ENCODE assay signal across 21 cellular contexts in genomic region chr9:23005061-23005690, GRCh38.
A peak's percentile ranks its signal among the peaks of the same experiment; 100 is the strongest.
DNase-seq lines count a peak whose midpoint lies in the region; TF ChIP-seq lines count a peak whose summit lies in the region.
"Had no signal": no experiment of that assay in that cellular context is flagged by ENCODE, and none has a peak within 500 bp of the region (broad histone marks: within the 10 kb centered on the region; RNA-seq: fewer than 3 reads in every experiment).

No MANE protein-coding gene starts in this region.

- TF ChIP-seq CTCF in neural progenitor cell (IDR thresholded peaks at IDR 0.05) (no peak), MM.1S (IDR thresholded peaks at IDR 0.05; ENCODE audit: low read length) (no peak)

- 0 out of 2 replicates have a peak, but pooled peaks cover 3% of the 10 kb centered on the region for H3K4me1 ChIP-seq in GM23248 (ENCODE audit: insufficient read depth)
- H3K4me1 ChIP-seq in neural progenitor cell, result peaks cover 4% of the 10 kb centered on the region
- H3K4me1 ChIP-seq in MM.1S (ENCODE audit: low read length), result no peaks in the 10 kb centered on the region
- H3K4me1 ChIP-seq: ascending aorta, BLaER1, spleen, transverse colon had no signal

- H3K36me3 ChIP-seq in GM23248 (ENCODE audit: low read depth) (no peaks in the 10 kb centered on the region), neural progenitor cell (no peaks in the 10 kb centered on the region), MM.1S (replicated peaks; ENCODE audit: insufficient read depth, low read length) (no peaks in the 10 kb centered on the region)
- H3K36me3 ChIP-seq: ascending aorta, BLaER1, spleen, transverse colon had no signal

- no peaks in the 10 kb centered on the region for H3K27me3 Mint-ChIP-seq in neural progenitor cell (ENCODE audit: insufficient read depth, low read depth)
- H3K27me3 Mint-ChIP-seq: naive thymus-derived CD4-positive, alpha-beta T cell; stimulated activated naive B cell treated with anti-CD40 and anti-IgM and Interleukin-4, amounts not matched to agents 10 μg/mL and 1 μg/mL and 100 μg/mL, for 72 hours had no signal

- in situ Hi-C loops in GM23248 (cut with MboI), result no loop called here

- H3F3A ChIP-seq in GM23248 (ENCODE audit: insufficient read depth) (no peaks in the 10 kb centered on the region), neural progenitor cell (ENCODE audit: low read depth) (no peaks in the 10 kb centered on the region), MM.1S (ENCODE audit: insufficient read depth, low read length) (no peaks in the 10 kb centered on the region)

- H4K20me1 ChIP-seq in GM23248 (ENCODE audit: insufficient read depth) (no peaks in the 10 kb centered on the region), neural progenitor cell (ENCODE audit: low read depth) (no peaks in the 10 kb centered on the region), MM.1S (ENCODE audit: insufficient read depth, low read length) (no peaks in the 10 kb centered on the region)
- H4K20me1 ChIP-seq: BLaER1 had no signal

- H3K9ac ChIP-seq in GM23248 (no peak overlapping the region), neural progenitor cell (no peak overlapping the region), MM.1S (ENCODE audit: low read length) (no peak overlapping the region)
- H3K9ac ChIP-seq: BLaER1, KMS-11 had no signal

- H3K79me2 ChIP-seq in GM23248 (ENCODE audit: insufficient read depth) (no peaks in the 10 kb centered on the region), neural progenitor cell (ENCODE audit: low read depth) (no peaks in the 10 kb centered on the region), MM.1S (ENCODE audit: low read length) (no peaks in the 10 kb centered on the region)

- no peak overlapping the region for H3K4me3 Mint-ChIP-seq in neural progenitor cell
- H3K4me3 Mint-ChIP-seq: naive thymus-derived CD4-positive, alpha-beta T cell; stimulated activated naive B cell treated with anti-CD40 and anti-IgM and Interleukin-4, amounts not matched to agents 10 μg/mL and 1 μg/mL and 100 μg/mL, for 72 hours had no signal

- H3K9me3 Mint-ChIP-seq in neural progenitor cell, result no peaks in the 10 kb centered on the region

- H3K4me3 ChIP-seq in GM23248 (peak overlapping the region; percentile 31; the same call in 1 of the 2 replicates), neural progenitor cell (no peak overlapping the region), MM.1S (ENCODE audit: low read length) (no peak overlapping the region)
- H3K4me3 ChIP-seq: ascending aorta, BLaER1, lung, spleen, transverse colon had no signal

- H2AFZ ChIP-seq in GM23248 (peak overlapping the region; percentile 46), neural progenitor cell (replicated peaks) (peak overlapping the region; percentile 76), MM.1S (ENCODE audit: low read length) (no peak overlapping the region)

- H3K27ac ChIP-seq in GM23248 (no peak overlapping the region), cingulate gyrus (ENCODE audit: low read depth, low read length) (peak overlapping the region; percentile 11), neural progenitor cell (no peak overlapping the region), MM.1S (ENCODE audit: low read length) (no peak overlapping the region)
- H3K27ac ChIP-seq: ascending aorta, BLaER1, KMS-11, spleen, transverse colon had no signal

- H3K27me3 ChIP-seq in GM23248 (replicated peaks; ENCODE audit: insufficient read depth) (no peaks in the 10 kb centered on the region; the same call in 1 of the 2 replicates), neural progenitor cell (no peaks in the 10 kb centered on the region), MM.1S (replicated peaks; ENCODE audit: insufficient read depth, low read length) (no peaks in the 10 kb centered on the region)
- H3K27me3 ChIP-seq: ascending aorta, BLaER1, spleen, transverse colon had no signal

- DNase-seq in GM23248 (peak; percentile 23), NCI-H748 (lab: John Stamatoyannopoulos, UW; ENCODE audit: unreplicated experiment) (peak; percentile 92), neural progenitor cell (ENCODE audit: low spot score) (peak; percentile 29), SIG-M5 (lab: John Stamatoyannopoulos, UW) (no peak), MM.1S (no peak), NCI-H1930 (lab: John Stamatoyannopoulos, UW) (no peak)
- no peak for DNase-seq in stimulated activated CD4-positive, alpha-beta T cell treated with anti-CD3 and anti-CD28 coated beads, Interleukin-2, amount 100 ng/mL, for 48 hours
- DNase-seq: activated CD8-positive, alpha-beta memory T cell treated with anti-CD3 and anti-CD28 coated beads, Interleukin-2, amount 50 U/mL, for 4 hours; activated gamma-delta T cell treated with Interleukin-2 at 50 U/mL for 16 hours; DMS153; naive thymus-derived CD4-positive, alpha-beta T cell; NCI-H510A treated with DMSO at 0.1 percent for 48 hours; spleen; stimulated activated naive B cell treated with anti-CD40 and anti-IgM and Interleukin-4, amounts not matched to agents 10 μg/mL and 1 μg/mL and 100 μg/mL, for 72 hours; T1000; transverse colon had no signal

- no peaks in the 10 kb centered on the region for H3K36me3 Mint-ChIP-seq in neural progenitor cell
- H3K36me3 Mint-ChIP-seq: naive thymus-derived CD4-positive, alpha-beta T cell; stimulated activated naive B cell treated with anti-CD40 and anti-IgM and Interleukin-4, amounts not matched to agents 10 μg/mL and 1 μg/mL and 100 μg/mL, for 72 hours had no signal

- 0 to 2% methylated on average over 6 of the region's 6 CpGs for WGBS in GM23248 (ENCODE audit: low coverage in 1 of 2, low lambda C conversion rate in 2 of 2, missing lambda C conversion rate in 2 of 2), 2 experiments

- H3K9me3 ChIP-seq in GM23248 (ENCODE audit: low read depth), result no peaks in the 10 kb centered on the region
- H3K9me3 ChIP-seq in neural progenitor cell (ENCODE audit: low read depth), result no peaks in the 10 kb centered on the region
- no peaks in the 10 kb centered on the region for H3K9me3 ChIP-seq in MM.1S (replicated peaks; ENCODE audit: insufficient read depth, low read length)
- H3K9me3 ChIP-seq: BLaER1, transverse colon had no signal

- H3K4me1 Mint-ChIP-seq in neural progenitor cell, result peaks cover 14% of the 10 kb centered on the region
- H3K4me1 Mint-ChIP-seq: naive thymus-derived CD4-positive, alpha-beta T cell; stimulated activated naive B cell treated with anti-CD40 and anti-IgM and Interleukin-4, amounts not matched to agents 10 μg/mL and 1 μg/mL and 100 μg/mL, for 72 hours had no signal

- H3K27ac Mint-ChIP-seq in neural progenitor cell, result peak overlapping the region; percentile 31
- H3K27ac Mint-ChIP-seq: naive thymus-derived CD4-positive, alpha-beta T cell; stimulated activated naive B cell treated with anti-CD40 and anti-IgM and Interleukin-4, amounts not matched to agents 10 μg/mL and 1 μg/mL and 100 μg/mL, for 72 hours had no signal

- H3K9me2 ChIP-seq in GM23248 (ENCODE audit: insufficient read depth), result no peaks in the 10 kb centered on the region
- H3K9me2 ChIP-seq in MM.1S (replicated peaks; ENCODE audit: insufficient read depth, low read length), result no peaks in the 10 kb centered on the region

- H3K4me2 ChIP-seq in GM23248 (ENCODE audit: unreplicated experiment) (peak overlapping the region; percentile 50), neural progenitor cell (no peak overlapping the region), MM.1S (ENCODE audit: low read depth, low read length) (no peak overlapping the region)
- H3K4me2 ChIP-seq: BLaER1, KMS-11 had no signal

Comparison
In these comparisons a context has a peak if more than half of its experiments do, and no peak if none do; other contexts are left out.
1. DNase-seq: peak in GM23248 (single experiment), NCI-H748 (single experiment) and neural progenitor cell (single experiment); none in SIG-M5 (single experiment), stimulated activated CD4-positive, alpha-beta T cell treated with anti-CD3 and anti-CD28 coated beads, Interleukin-2, amount 100 ng/mL, for 48 hours (0 of 2), MM.1S (single experiment) and NCI-H1930 (0 of 2).